In the genomic region with DNA sequence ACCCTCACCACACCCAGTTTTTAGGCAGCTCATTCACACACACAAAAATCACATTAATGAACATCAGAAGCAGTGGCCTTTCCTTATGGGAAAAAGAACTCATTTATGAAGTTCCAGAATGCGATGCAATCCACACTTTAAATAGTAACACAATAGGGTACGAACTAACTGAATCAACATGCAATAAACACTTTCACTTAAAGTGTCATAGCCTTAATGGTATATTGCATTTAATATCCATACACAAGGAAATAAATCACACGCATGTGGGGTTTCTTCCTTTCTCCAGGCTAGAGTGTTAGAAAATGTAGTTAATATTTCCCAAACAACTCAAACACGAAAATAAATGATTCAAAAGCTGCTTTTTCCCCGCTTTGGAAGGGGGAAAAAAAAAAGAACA, we compare ENCODE assay signal across 2 cellular contexts.
A peak's percentile ranks its signal among the peaks of the same experiment; 100 is the strongest.
TF ChIP-seq lines count a peak whose summit lies in the region.

No MANE protein-coding gene starts in this region.

TF ChIP-seq in HEK293T, 16 proteins besides CTCF, POLR2A, EP300 and RAD21:
- TF ChIP-seq SP1 (IDR thresholded peaks at IDR 0.05) (no peak), TARDBP (IDR thresholded peaks at IDR 0.05) (no peak), NFRKB (IDR thresholded peaks at IDR 0.05) (no peak), FOXA1 (IDR thresholded peaks at IDR 0.05) (no peak), ELF4 (IDR thresholded peaks at IDR 0.05) (no peak), FOXK2 (IDR thresholded peaks at IDR 0.05) (no peak)
- TF ChIP-seq, protein P1, sequence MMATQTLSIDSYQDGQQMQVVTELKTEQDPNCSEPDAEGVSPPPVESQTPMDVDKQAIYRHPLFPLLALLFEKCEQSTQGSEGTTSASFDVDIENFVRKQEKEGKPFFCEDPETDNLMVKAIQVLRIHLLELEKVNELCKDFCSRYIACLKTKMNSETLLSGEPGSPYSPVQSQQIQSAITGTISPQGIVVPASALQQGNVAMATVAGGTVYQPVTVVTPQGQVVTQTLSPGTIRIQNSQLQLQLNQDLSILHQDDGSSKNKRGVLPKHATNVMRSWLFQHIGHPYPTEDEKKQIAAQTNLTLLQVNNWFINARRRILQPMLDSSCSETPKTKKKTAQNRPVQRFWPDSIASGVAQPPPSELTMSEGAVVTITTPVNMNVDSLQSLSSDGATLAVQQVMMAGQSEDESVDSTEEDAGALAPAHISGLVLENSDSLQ (IDR thresholded peaks at IDR 0.05) = 0 out of 2 replicates have a peak, but pooled peaks have one; percentile 26

TF ChIP-seq in HepG2, 621 proteins besides CTCF, POLR2A, EP300 and RAD21:
- TF ChIP-seq NR1H2 (CRISPR knock-in tag; IDR thresholded peaks at IDR 0.05; ENCODE audit: borderline replicate concordance, low read depth) (no peak), ARNT2 (CRISPR knock-in tag; IDR thresholded peaks at IDR 0.05; ENCODE audit: low read depth) (no peak), SATB2 (CRISPR knock-in tag; IDR thresholded peaks at IDR 0.05) (no peak), ZNF121 (CRISPR knock-in tag; IDR thresholded peaks at IDR 0.05) (no peak), ZNF652 (CRISPR knock-in tag; IDR thresholded peaks at IDR 0.05; ENCODE audit: borderline replicate concordance, low read depth) (no peak), TEAD2 (CRISPR knock-in tag; IDR thresholded peaks at IDR 0.05) (no peak), MAFK (conservative IDR thresholded peaks at IDR 0.05 in 1 of 2, IDR thresholded peaks at IDR 0.05 in 1 of 2; ENCODE audit: low read length in 2 of 2) (no peak)
- TF ChIP-seq, protein P2, sequence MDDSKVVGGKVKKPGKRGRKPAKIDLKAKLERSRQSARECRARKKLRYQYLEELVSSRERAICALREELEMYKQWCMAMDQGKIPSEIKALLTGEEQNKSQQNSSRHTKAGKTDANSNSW (CRISPR knock-in tag; IDR thresholded peaks at IDR 0.05; ENCODE audit: borderline replicate concordance) = no peak
- TF ChIP-seq, protein P3, sequence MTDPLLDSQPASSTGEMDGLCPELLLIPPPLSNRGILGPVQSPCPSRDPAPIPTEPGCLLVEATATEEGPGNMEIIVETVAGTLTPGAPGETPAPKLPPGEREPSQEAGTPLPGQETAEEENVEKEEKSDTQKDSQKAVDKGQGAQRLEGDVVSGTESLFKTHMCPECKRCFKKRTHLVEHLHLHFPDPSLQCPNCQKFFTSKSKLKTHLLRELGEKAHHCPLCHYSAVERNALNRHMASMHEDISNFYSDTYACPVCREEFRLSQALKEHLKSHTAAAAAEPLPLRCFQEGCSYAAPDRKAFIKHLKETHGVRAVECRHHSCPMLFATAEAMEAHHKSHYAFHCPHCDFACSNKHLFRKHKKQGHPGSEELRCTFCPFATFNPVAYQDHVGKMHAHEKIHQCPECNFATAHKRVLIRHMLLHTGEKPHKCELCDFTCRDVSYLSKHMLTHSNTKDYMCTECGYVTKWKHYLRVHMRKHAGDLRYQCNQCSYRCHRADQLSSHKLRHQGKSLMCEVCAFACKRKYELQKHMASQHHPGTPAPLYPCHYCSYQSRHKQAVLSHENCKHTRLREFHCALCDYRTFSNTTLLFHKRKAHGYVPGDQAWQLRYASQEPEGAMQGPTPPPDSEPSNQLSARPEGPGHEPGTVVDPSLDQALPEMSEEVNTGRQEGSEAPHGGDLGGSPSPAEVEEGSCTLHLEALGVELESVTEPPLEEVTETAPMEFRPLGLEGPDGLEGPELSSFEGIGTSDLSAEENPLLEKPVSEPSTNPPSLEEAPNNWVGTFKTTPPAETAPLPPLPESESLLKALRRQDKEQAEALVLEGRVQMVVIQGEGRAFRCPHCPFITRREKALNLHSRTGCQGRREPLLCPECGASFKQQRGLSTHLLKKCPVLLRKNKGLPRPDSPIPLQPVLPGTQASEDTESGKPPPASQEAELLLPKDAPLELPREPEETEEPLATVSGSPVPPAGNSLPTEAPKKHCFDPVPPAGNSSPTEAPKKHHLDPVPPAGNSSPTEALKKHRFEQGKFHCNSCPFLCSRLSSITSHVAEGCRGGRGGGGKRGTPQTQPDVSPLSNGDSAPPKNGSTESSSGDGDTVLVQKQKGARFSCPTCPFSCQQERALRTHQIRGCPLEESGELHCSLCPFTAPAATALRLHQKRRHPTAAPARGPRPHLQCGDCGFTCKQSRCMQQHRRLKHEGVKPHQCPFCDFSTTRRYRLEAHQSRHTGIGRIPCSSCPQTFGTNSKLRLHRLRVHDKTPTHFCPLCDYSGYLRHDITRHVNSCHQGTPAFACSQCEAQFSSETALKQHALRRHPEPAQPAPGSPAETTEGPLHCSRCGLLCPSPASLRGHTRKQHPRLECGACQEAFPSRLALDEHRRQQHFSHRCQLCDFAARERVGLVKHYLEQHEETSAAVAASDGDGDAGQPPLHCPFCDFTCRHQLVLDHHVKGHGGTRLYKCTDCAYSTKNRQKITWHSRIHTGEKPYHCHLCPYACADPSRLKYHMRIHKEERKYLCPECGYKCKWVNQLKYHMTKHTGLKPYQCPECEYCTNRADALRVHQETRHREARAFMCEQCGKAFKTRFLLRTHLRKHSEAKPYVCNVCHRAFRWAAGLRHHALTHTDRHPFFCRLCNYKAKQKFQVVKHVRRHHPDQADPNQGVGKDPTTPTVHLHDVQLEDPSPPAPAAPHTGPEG (CRISPR knock-in tag; IDR thresholded peaks at IDR 0.05) = no peak
